In the genomic region with DNA sequence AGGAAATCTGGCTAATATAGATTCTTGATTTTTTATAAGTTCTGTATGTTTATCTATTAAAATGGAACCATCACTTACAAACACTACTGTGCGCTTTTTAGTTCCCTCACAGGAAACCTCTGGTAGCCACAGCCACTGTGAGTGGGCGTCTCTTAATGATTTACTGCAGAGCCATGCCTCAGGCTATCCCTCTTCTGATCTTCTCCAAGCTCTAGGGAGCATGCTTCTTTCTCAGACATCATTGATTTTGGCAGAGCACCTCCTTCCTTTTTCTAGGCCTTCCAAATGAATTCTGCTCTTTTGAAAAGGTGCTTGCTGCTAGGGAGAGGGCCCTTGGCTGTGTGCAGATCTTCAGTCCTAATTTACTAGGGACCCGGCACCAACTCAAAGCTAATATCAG, we compare ENCODE assay signal across 11 cellular contexts.
A peak's percentile ranks its signal among the peaks of the same experiment; 100 is the strongest.
DNase-seq lines count a peak whose midpoint lies in the region; ATAC-seq lines count a peak whose summit lies in the region.
"Had no signal": no experiment of that assay in that cellular context is flagged by ENCODE, and none has a peak within 500 bp of the region (broad histone marks: within the 10 kb centered on the region; RNA-seq: fewer than 3 reads in every experiment).

No MANE protein-coding gene starts in this region.

- no peaks in the 10 kb centered on the region for H3K9me3 Mint-ChIP-seq in natural killer cell treated with Interleukin-12 subunit alpha and Interleukin-12 subunit beta and Interleukin-15 and Interleukin-18, amount 100 ng/mL, for 72 hours
- H3K9me3 Mint-ChIP-seq: activated naive CD8-positive, alpha-beta T cell treated with anti-CD3 and anti-CD28 coated beads, Interleukin-2, amount 50 U/mL, for 24 hours had no signal

- peak overlapping the region; percentile 46 for H3K4me3 Mint-ChIP-seq in natural killer cell treated with Interleukin-12 subunit alpha and Interleukin-12 subunit beta and Interleukin-15 and Interleukin-18, amount 100 ng/mL, for 72 hours
- H3K4me3 Mint-ChIP-seq: activated naive CD8-positive, alpha-beta T cell treated with anti-CD3 and anti-CD28 coated beads, Interleukin-2, amount 50 U/mL, for 24 hours had no signal

- H3K27ac ChIP-seq in substantia nigra (ENCODE audit: low read depth, low read length, poor library complexity, severe bottlenecking), result no peak overlapping the region

- peaks cover 54 to 77% of the 10 kb centered on the region in 2 donors for H3K4me1 Mint-ChIP-seq in natural killer cell treated with Interleukin-12 subunit alpha and Interleukin-12 subunit beta and Interleukin-15 and Interleukin-18, amount 100 ng/mL, for 72 hours (ENCODE audit: low read depth in 2 of 2)

- peak overlapping the region; percentile 16 to 76 for H3K27ac Mint-ChIP-seq in natural killer cell treated with Interleukin-12 subunit alpha and Interleukin-12 subunit beta and Interleukin-15 and Interleukin-18, amount 100 ng/mL, for 72 hours
- H3K27ac Mint-ChIP-seq: activated naive CD8-positive, alpha-beta T cell treated with anti-CD3 and anti-CD28 coated beads, Interleukin-2, amount 50 U/mL, for 24 hours had no signal

- H3K36me3 Mint-ChIP-seq in natural killer cell treated with Interleukin-12 subunit alpha and Interleukin-12 subunit beta and Interleukin-15 and Interleukin-18, amount 100 ng/mL, for 72 hours, result no peaks in the 10 kb centered on the region

- H3K27me3 Mint-ChIP-seq in natural killer cell treated with Interleukin-12 subunit alpha and Interleukin-12 subunit beta and Interleukin-15 and Interleukin-18, amount 100 ng/mL, for 72 hours, result no peaks in the 10 kb centered on the region

- DNase-seq in M059J (ENCODE audit: low read depth) (peak; percentile 28), substantia nigra (lab: John Stamatoyannopoulos, UW) (no peak), NCI-H2171 (lab: John Stamatoyannopoulos, UW) (no peak)
- no peak for DNase-seq in natural killer cell treated with Interleukin-12 subunit alpha and Interleukin-12 subunit beta and Interleukin-15 and Interleukin-18, amount 100 ng/mL, for 72 hours (ENCODE audit: low spot score)
- DNase-seq in effector CD4-positive, alpha-beta T cell, result no peak
- DNase-seq: activated CD4-positive, alpha-beta T cell treated with anti-CD3 and anti-CD28 coated beads for 4 hours; activated naive CD8-positive, alpha-beta T cell treated with anti-CD3 and anti-CD28 coated beads, Interleukin-2, amount 50 U/mL, for 24 hours; NCI-H1694; stimulated activated CD4-positive, alpha-beta T cell treated with anti-CD3 and anti-CD28 coated beads, Interleukin-1b, Interleukin-23, amount 100 ng/mL, for 48 hours had no signal

- peak; percentile 26 for ATAC-seq in GM18858 (IDR thresholded peaks at IDR 0.05; ENCODE audit: unreplicated experiment)
- peak; percentile 50 for ATAC-seq in GM21825 (IDR thresholded peaks at IDR 0.05; ENCODE audit: unreplicated experiment)
- no peak for ATAC-seq in natural killer cell treated with Interleukin-12 subunit alpha and Interleukin-12 subunit beta and Interleukin-15 and Interleukin-18, amount 100 ng/mL, for 72 hours
- ATAC-seq: activated naive CD8-positive, alpha-beta T cell treated with anti-CD3 and anti-CD28 coated beads, Interleukin-2, amount 50 U/mL, for 24 hours had no signal

Comparison
In these comparisons a context has a peak if more than half of its experiments do, and no peak if none do; other contexts are left out.
1. ATAC-seq: peak in GM18858 (single experiment) and GM21825 (single experiment); none in natural killer cell treated with Interleukin-12 subunit alpha and Interleukin-12 subunit beta and Interleukin-15 and Interleukin-18, amount 100 ng/mL, for 72 hours (0 of 2).